Comparison of ENCODE assay signal across 7 cellular contexts in genomic region chr19:49513746-49514118, GRCh38. TPM values are rescaled to one million over a fixed set of nuclear protein-coding genes. Genes with fewer than 3 reads are reported as not detected.
DNase-seq lines count a peak whose midpoint lies in the region; ATAC-seq and TF ChIP-seq lines count a peak whose summit lies in the region.

No MANE protein-coding gene starts in this region.

- H3K79me2 ChIP-seq in HCT116 (ENCODE audit: insufficient read depth, low read length) (no peaks in the 10 kb centered on the region), SU-DHL-6 (ENCODE audit: insufficient read depth, low read length) (no peaks in the 10 kb centered on the region)

- no peaks in the 10 kb centered on the region for H3K27me3 ChIP-seq in HCT116 (ENCODE audit: insufficient read depth, low read length)
- no peaks in the 10 kb centered on the region for H3K27me3 ChIP-seq in SU-DHL-6 (ENCODE audit: low read length)
- H3K27me3 ChIP-seq in right cardiac atrium (ENCODE audit: control insufficient read depth, insufficient read depth), result no peaks in the 10 kb centered on the region
- no peaks in the 10 kb centered on the region for H3K27me3 ChIP-seq in skeletal muscle satellite cell (ENCODE audit: control insufficient read depth, insufficient read depth, low read length)

- POLR2A ChIA-PET in HCT116 (lab: Charles Lee), result interaction anchor here (0.5 to 1.5 kb wide), 2 partner anchors 60 to 76 kb away, joined by 3 read pairs; no protein-coding TSS in a partner anchor

- H3K4me1 ChIP-seq in HCT116 (ENCODE audit: control insufficient read depth in 1 of 2, insufficient read depth in 2 of 2, low read length in 2 of 2) (peaks cover 4 to 13% of the 10 kb centered on the region in 2 experiments; a peak in 3 of 4 replicates), right cardiac atrium (ENCODE audit: control insufficient read depth, insufficient read depth, low read length) (peaks cover 3% of the 10 kb centered on the region), skeletal muscle satellite cell (ENCODE audit: control insufficient read depth, insufficient read depth, low read length) (peaks cover 11% of the 10 kb centered on the region)

- no peak for TF ChIP-seq POLR2A in HCT116 (IDR thresholded peaks at IDR 0.05; ENCODE audit: borderline replicate concordance, extremely low read depth, insufficient read depth, insufficient read length)

- H3K9me3 ChIP-seq in HCT116 (ENCODE audit: control insufficient read depth in 1 of 2, insufficient read depth in 1 of 2, low read depth in 1 of 2, low read length in 2 of 2), result no peaks in the 10 kb centered on the region
- no peaks in the 10 kb centered on the region for H3K9me3 ChIP-seq in SU-DHL-6 (ENCODE audit: insufficient read depth, low read length)
- H3K9me3 ChIP-seq in right cardiac atrium (ENCODE audit: control insufficient read depth, low read length), result no peaks in the 10 kb centered on the region
- H3K9me3 ChIP-seq in skeletal muscle satellite cell (replicated peaks; ENCODE audit: low read length), result no peaks in the 10 kb centered on the region

- no peak overlapping the region for H3K9ac ChIP-seq in HCT116 (ENCODE audit: low read length)
- peak overlapping the region; percentile 54 for H3K9ac ChIP-seq in SU-DHL-6 (ENCODE audit: low read length)
- H3K9ac ChIP-seq in skeletal muscle satellite cell (ENCODE audit: low read depth, low read length), result no peak overlapping the region

- CTCF ChIA-PET in HCT116 (lab: Charles Lee), result interaction anchor here (0.6 kb wide), 1 partner anchor 387 kb away, joined by 3 read pairs; no protein-coding TSS in a partner anchor

- RAD21 ChIA-PET in HCT116 (lab: Charles Lee; ENCODE audit: low non-redundant PET in 1 of 2, low total read pairs in 2 of 2, uncharacterized antibody in 2 of 2, unreplicated experiment in 2 of 2), result no interaction called here

- no peaks in the 10 kb centered on the region for H4K20me1 ChIP-seq in HCT116 (ENCODE audit: insufficient read depth)
- no peaks in the 10 kb centered on the region for H4K20me1 ChIP-seq in SU-DHL-6 (ENCODE audit: low read depth, low read length)

- TF ChIP-seq RAD21 in HCT116 (IDR thresholded peaks at IDR 0.05; ENCODE audit: low read depth), result no peak

- no peak overlapping the region for H3K4me2 ChIP-seq in HCT116 (ENCODE audit: low read length)
- peak overlapping the region; percentile 67 for H3K4me2 ChIP-seq in SU-DHL-6 (ENCODE audit: low read depth, low read length, poor library complexity, severe bottlenecking)
- H3K4me2 ChIP-seq in skeletal muscle satellite cell (ENCODE audit: low read length), result peak overlapping the region; percentile 47

- H3F3A ChIP-seq in SU-DHL-6 (ENCODE audit: insufficient read depth), result no peaks in the 10 kb centered on the region

- ATAC-seq in HCT116 (peak; percentile 25; the same call in 1 of the 2 replicates), right cardiac atrium (no peak)

- no TSS peak for BruUV-seq in HCT116 (replicated peaks; lab: Mats Ljungman, UMichigan)

- H3K4me3 ChIP-seq in HCT116 (replicated peaks in 1 of 2; ENCODE audit: low read depth in 1 of 2, low read length in 2 of 2) (no peak overlapping the region), SU-DHL-6 (ENCODE audit: insufficient read depth, low read length, poor library complexity, severe bottlenecking) (no peak overlapping the region), right cardiac atrium (ENCODE audit: low read length) (peak overlapping the region; percentile 78), skeletal muscle satellite cell (ENCODE audit: low read length) (no peak overlapping the region)

- H3K27ac ChIP-seq in HCT116 (ENCODE audit: low read depth, low read length) (no peak overlapping the region), SU-DHL-6 (ENCODE audit: low read depth, low read length) (no peak overlapping the region), right cardiac atrium (ENCODE audit: low read length) (peak overlapping the region; percentile 17)

- no peaks in the 10 kb centered on the region for H3K9me2 ChIP-seq in HCT116 (ENCODE audit: insufficient read depth)
- no peaks in the 10 kb centered on the region for H3K9me2 ChIP-seq in SU-DHL-6 (replicated peaks; ENCODE audit: insufficient read depth, low read length)

- no peak for DNase-seq in HCT116 (ENCODE audit: low read depth, low spot score)
- peak in 1 of 3 donors; percentile 62 for DNase-seq in right cardiac atrium
- no peak for DNase-seq in NCI-H128 (lab: John Stamatoyannopoulos, UW; ENCODE audit: unreplicated experiment)
- DNase-seq in NCI-H1105 treated with DMSO at 0.1 percent for 48 hours (lab: John Stamatoyannopoulos, UW), result no peak
- no peak for DNase-seq in SHP77 (lab: John Stamatoyannopoulos, UW)

- no peaks in the 10 kb centered on the region for H3K36me3 ChIP-seq in HCT116 (ENCODE audit: control insufficient read depth in 1 of 2, insufficient read depth in 2 of 2, low read length in 2 of 2)
- H3K36me3 ChIP-seq in SU-DHL-6 (ENCODE audit: low read length), result no peaks in the 10 kb centered on the region
- H3K36me3 ChIP-seq in skeletal muscle satellite cell (ENCODE audit: insufficient read depth, low read length), result peaks cover 3% of the 10 kb centered on the region

- 42% methylated on average over 12 of the region's 12 CpGs for WGBS in right cardiac atrium

- intact Hi-C loops in HCT116 (cut with micrococcal nuclease) (no loop called here), right cardiac atrium (cut with DNase I) (loop anchor here in 1 of 4 donors (5.0 kb wide), 1 partner anchor 49 kb away; no protein-coding TSS in a partner anchor)

- H2AFZ ChIP-seq in HCT116 (ENCODE audit: low read depth, low read length, poor library complexity, severe bottlenecking) (no peak overlapping the region), SU-DHL-6 (ENCODE audit: low read depth, low read length, severe bottlenecking) (peak overlapping the region; percentile 87)

- no peak for TF ChIP-seq CTCF in HCT116 (IDR thresholded peaks at IDR 0.05 in 2 of 3, conservative IDR thresholded peaks at IDR 0.05 in 1 of 3; ENCODE audit: borderline replicate concordance in 1 of 3, insufficient read depth in 1 of 3, low read depth in 2 of 3, low read length in 2 of 3)
- TF ChIP-seq CTCF in SU-DHL-6 (IDR thresholded peaks at IDR 0.05; ENCODE audit: insufficient read depth, low read length, poor library complexity, severe bottlenecking), result no peak

TF ChIP-seq in HCT116, 20 proteins besides CTCF, POLR2A, EP300 and RAD21 (continues in another document):
- TF ChIP-seq SP1 (IDR thresholded peaks at IDR 0.05; ENCODE audit: low read depth) (no peak), CBX3 (IDR thresholded peaks at IDR 0.05; ENCODE audit: low read depth) (no peak), JUND (IDR thresholded peaks at IDR 0.05) (no peak), MAX (IDR thresholded peaks at IDR 0.05) (no peak), YY1 (IDR thresholded peaks at IDR 0.05; ENCODE audit: extremely low read depth, insufficient replicate concordance, low read depth, low read length) (no peak), SRF (IDR thresholded peaks at IDR 0.05; ENCODE audit: low read depth) (no peak), EZH2 (IDR thresholded peaks at IDR 0.05) (no peak), ZFX (IDR thresholded peaks at IDR 0.05) (no peak), SIN3A (IDR thresholded peaks at IDR 0.05; ENCODE audit: low read depth) (no peak), FOSL1 (IDR thresholded peaks at IDR 0.05; ENCODE audit: low read depth) (no peak), ZNF274 (IDR thresholded peaks at IDR 0.05; ENCODE audit: low read depth, low read length) (no peak), CEBPB (IDR thresholded peaks at IDR 0.05; ENCODE audit: low read depth) (no peak)

RNA-seq across cellular contexts. Expression of gene FCGRT, which starts 1.3 kb away (rescaled TPM):
- total RNA-seq in HCT116 (2021; ENCODE audit: unreplicated experiment) (1.8 TPM), right cardiac atrium (100 to 1,000 TPM; 139 to 158 (median 147) TPM)
- polyA plus RNA-seq in HCT116 (2012), result 1.2 and 2.1 TPM in 2 replicates
- polyA plus RNA-seq in right cardiac atrium, result 104 TPM
- total RNA-seq in skeletal muscle satellite cell (2012; rRNA removed), result 24.7 and 28.6 TPM in 2 replicates

RNA-seq across cellular contexts. Expression of gene RCN3, which starts 14.1 kb away (rescaled TPM):
- 0.39 TPM for total RNA-seq in HCT116 (2021; ENCODE audit: unreplicated experiment)
- 0.13 TPM in 1 of 2 replicates, not detected in the other for polyA plus RNA-seq in HCT116 (2012)
- total RNA-seq in right cardiac atrium, result 10 to 100 TPM; 10.2 to 27.4 (median 17.6) TPM
- polyA plus RNA-seq in right cardiac atrium, result 29.3 TPM
- 217 and 230 TPM in 2 replicates for total RNA-seq in skeletal muscle satellite cell (2012; rRNA removed)

RNA-seq across cellular contexts. Expression of gene RPS11, which starts 17.5 kb away (rescaled TPM):
- total RNA-seq in HCT116 (2021; ENCODE audit: unreplicated experiment) (2,353 TPM), right cardiac atrium (1,000 to 10,000 TPM; 1,034 to 1,270 (median 1,120) TPM)
- polyA plus RNA-seq in HCT116 (2012), result 4,962 and 5,407 TPM in 2 replicates
- polyA plus RNA-seq in right cardiac atrium, result 2,599 TPM
- total RNA-seq in skeletal muscle satellite cell (2012; rRNA removed), result 2,630 and 3,928 TPM in 2 replicates

RNA-seq across cellular contexts. Expression of gene RPL13A, which starts 26.3 kb away (rescaled TPM):
- total RNA-seq in HCT116 (2021; ENCODE audit: unreplicated experiment), result 3,719 TPM
- 4,853 and 5,472 TPM in 2 replicates for polyA plus RNA-seq in HCT116 (2012)
- total RNA-seq in right cardiac atrium, result 1,000 to 10,000 TPM; 1,399 to 1,753 (median 1,480) TPM
- polyA plus RNA-seq in right cardiac atrium, result 1,392 TPM
- total RNA-seq in skeletal muscle satellite cell (2012; rRNA removed), result 1,903 and 3,080 TPM in 2 replicates

RNA-seq across cellular contexts. Expression of gene FLT3LG, which starts 39.7 kb away (rescaled TPM):
- total RNA-seq in HCT116 (2021; ENCODE audit: unreplicated experiment) (3.8 TPM), right cardiac atrium (1 to 10 TPM; 4.4 to 6.8 (median 4.9) TPM)
- 2.5 and 4.0 TPM in 2 replicates for polyA plus RNA-seq in HCT116 (2012)
- polyA plus RNA-seq in right cardiac atrium, result 6.6 TPM
- total RNA-seq in skeletal muscle satellite cell (2012; rRNA removed), result 1.8 and 3.5 TPM in 2 replicates

Comparison
In these comparisons a context has a peak if more than half of its experiments do, and no peak if none do; other contexts are left out.
1. RNA of gene FCGRT, which starts 1.3 kb away (total RNA-seq): 139 to 158 TPM in right cardiac atrium; 1.8 TPM in HCT116 (single experiment); every median in the first group is over 10 times any median in the second.